ENCODE assay signal across 8 cellular contexts in the genomic region with DNA sequence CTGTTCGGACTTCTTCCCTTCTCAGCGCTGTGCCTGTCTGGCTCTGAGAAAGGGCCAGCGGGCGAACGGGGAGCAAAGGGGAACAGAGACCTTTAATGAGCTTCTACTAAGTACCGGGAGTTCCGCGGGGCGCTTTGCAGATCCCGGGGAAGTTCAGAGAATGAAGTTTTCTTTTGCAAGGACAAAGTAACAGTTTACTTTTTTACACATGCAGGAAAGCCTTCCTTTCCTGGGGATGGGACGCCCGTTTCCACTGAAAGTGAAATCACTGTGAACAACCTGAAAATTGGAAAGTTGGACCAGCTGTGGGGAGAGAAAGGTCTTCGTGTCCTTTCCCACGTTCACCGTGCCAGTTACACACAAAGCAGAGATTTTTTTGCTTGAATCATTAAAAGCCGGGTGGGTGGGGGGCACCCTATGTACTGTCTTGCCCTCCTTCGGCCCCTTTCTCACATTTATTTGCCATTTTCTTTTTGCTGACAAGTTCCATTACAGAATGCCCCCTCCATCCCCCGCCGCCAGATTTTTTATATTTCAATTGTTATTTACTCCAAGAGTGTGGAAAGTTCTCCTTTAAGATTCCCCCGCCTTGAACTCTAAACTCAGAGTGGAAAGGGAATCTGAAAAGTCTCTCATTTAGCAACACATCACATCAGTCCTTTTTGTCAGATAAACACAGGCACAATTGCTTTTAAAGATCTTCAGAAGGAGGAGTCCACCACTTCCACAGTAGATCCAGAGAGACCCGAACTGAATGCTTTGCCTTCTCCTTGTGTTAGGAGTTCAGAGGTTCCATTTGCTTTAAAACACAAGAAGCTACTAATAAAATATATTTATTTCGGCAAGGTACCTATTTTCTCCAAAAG. TPM values are rescaled to one million over a fixed set of nuclear protein-coding genes. Genes with fewer than 3 reads are reported as not detected.
DNase-seq lines count a peak whose midpoint lies in the region; FAIRE-seq and TF ChIP-seq lines count a peak whose summit lies in the region.

No MANE protein-coding gene starts in this region.

- no peak for TF ChIP-seq POLR2A in lower leg skin (IDR thresholded peaks at IDR 0.05)
- no peak for TF ChIP-seq POLR2A in transverse colon (IDR thresholded peaks at IDR 0.05)

- H3K9me3 ChIP-seq in mammary epithelial cell (replicated peaks; ENCODE audit: insufficient read depth, low read length) (no peaks in the 10 kb centered on the region), transverse colon (no peaks in the 10 kb centered on the region), small intestine (ENCODE audit: control insufficient read depth, low read depth) (no peaks in the 10 kb centered on the region)

- DNase-seq in NCI-H82 (lab: John Stamatoyannopoulos, UW) = peak; percentile 26
- no peak for DNase-seq in NCI-H82 treated with DMSO at 0.1 percent for 48 hours (lab: John Stamatoyannopoulos, UW; ENCODE audit: unreplicated experiment)
- no peak for DNase-seq in Jurkat, Clone E6-1 (ENCODE audit: low read depth, low spot score)
- DNase-seq in mammary epithelial cell = no peak
- peak in 1 of 2 donors; percentile 32 for DNase-seq in lower leg skin (ENCODE audit: low spot score in 2 of 2)
- no peak for DNase-seq in transverse colon
- DNase-seq in stimulated activated CD4-positive, alpha-beta T cell treated with anti-CD3 and anti-CD28 coated beads, Interleukin-1b, Interleukin-23, amount 100 ng/mL, for 48 hours = no peak
- DNase-seq in small intestine = no peak

- peaks cover 48% of the 10 kb centered on the region for H3K4me1 ChIP-seq in mammary epithelial cell (ENCODE audit: insufficient read depth, low read length)
- H3K4me1 ChIP-seq in transverse colon = peaks cover 0 to 25% (median 10%) of the 10 kb centered on the region in 4 donors
- no peaks in the 10 kb centered on the region for H3K4me1 ChIP-seq in small intestine (ENCODE audit: control insufficient read depth in 2 of 2, insufficient read depth in 1 of 2, low read depth in 1 of 2, low read length in 1 of 2)

- 16% methylated on average over 20 of the region's 22 CpGs for WGBS in mammary epithelial cell (ENCODE audit: low coverage, missing lambda C conversion rate)
- 10 to 11% methylated on average over 22 of the region's 22 CpGs for WGBS in lower leg skin, 2 donors
- 10 to 13% methylated on average over 11 to 22 of the region's 22 CpGs for WGBS in transverse colon (ENCODE audit: low coverage in 1 of 2), 2 donors
- 9 to 15% (median 14%) methylated on average over 22 of the region's 22 CpGs for WGBS in small intestine, 3 donors

- CTCF ChIA-PET in mammary epithelial cell (lab: Charles Lee; ENCODE audit: low non-redundant PET) = no interaction called here

- H3K79me2 ChIP-seq in mammary epithelial cell (ENCODE audit: insufficient read depth, low read length) = peaks cover 37% of the 10 kb centered on the region

- H3K36me3 ChIP-seq in mammary epithelial cell (ENCODE audit: insufficient read depth, low read length) (peaks cover 20% of the 10 kb centered on the region), transverse colon (no peaks in the 10 kb centered on the region), small intestine (ENCODE audit: control insufficient read depth in 2 of 2, insufficient read depth in 2 of 2, low read length in 2 of 2) (no peaks in the 10 kb centered on the region)

- peak overlapping the region; percentile 79 for H2AFZ ChIP-seq in mammary epithelial cell (ENCODE audit: low read depth, low read length)

- FAIRE-seq in small intestine (lab: Jason Lieb, UNC) = no peak

- in situ Hi-C loops in mammary epithelial cell (cut with MboI; ENCODE audit: low sequenced_read_pairs in 2 of 2) = no loop called here
- in situ Hi-C loops in transverse colon (cut with MboI; ENCODE audit: low pct_ligation_motif_present in 1 of 4, low pct_unique_long_range_greater_than_20kb in 1 of 4, low sequenced_read_pairs in 3 of 4) = no loop called here

- no peaks in the 10 kb centered on the region for H4K20me1 ChIP-seq in mammary epithelial cell (ENCODE audit: insufficient read depth, low read length)

- intact Hi-C loops in mammary epithelial cell (cut with micrococcal nuclease) = loop anchor here (1.0 to 10.0 kb wide), 5 partner anchors 228 to 485 kb away; no protein-coding TSS in a partner anchor
- intact Hi-C loops in lower leg skin (cut with DNase I; ENCODE audit: low total_unique reads) = no loop called here
- intact Hi-C loops in transverse colon (cut with DNase I; ENCODE audit: low total_unique reads) = loop anchor here (10.0 kb wide), 1 partner anchor 188 kb away; no protein-coding TSS in a partner anchor

- no peak for TF ChIP-seq EP300 in transverse colon (IDR thresholded peaks at IDR 0.05; ENCODE audit: low read depth)

- H3K4me2 ChIP-seq in mammary epithelial cell (ENCODE audit: insufficient read depth, low read depth, low read length) = peak overlapping the region; percentile 86

- peak overlapping the region; percentile 96 for H3K9ac ChIP-seq in mammary epithelial cell (ENCODE audit: insufficient read depth, low read length)

- no peak for TF ChIP-seq CTCF in mammary epithelial cell (conservative IDR thresholded peaks at IDR 0.05 in 1 of 2, IDR thresholded peaks at IDR 0.05 in 1 of 2; ENCODE audit: extremely low read depth in 1 of 2, insufficient read depth in 1 of 2, low read depth in 1 of 2, low read length in 2 of 2)
- TF ChIP-seq CTCF in lower leg skin (IDR thresholded peaks at IDR 0.05) = no peak
- TF ChIP-seq CTCF in transverse colon (IDR thresholded peaks at IDR 0.05) = no peak

- no peaks in the 10 kb centered on the region for H3K27me3 ChIP-seq in mammary epithelial cell (ENCODE audit: insufficient read depth, low read length)
- peaks cover 53% of the 10 kb centered on the region for H3K27me3 ChIP-seq in transverse colon
- no peaks in the 10 kb centered on the region for H3K27me3 ChIP-seq in small intestine (ENCODE audit: control insufficient read depth in 2 of 2, insufficient read depth in 2 of 2, low read length in 2 of 2)

- dilution Hi-C loops in mammary epithelial cell (cut with HindIII; ENCODE audit: low sequenced_read_pairs) = no loop called here

- H3K4me3 ChIP-seq in Jurkat, Clone E6-1 (ENCODE audit: low read length) = peak overlapping the region; percentile 48
- H3K4me3 ChIP-seq in mammary epithelial cell (replicated peaks in 1 of 3; ENCODE audit: insufficient read depth in 1 of 3, low read depth in 2 of 3, low read length in 3 of 3) = peak overlapping the region; percentile 60 to 85 (median 65)
- peak overlapping the region; percentile 36 for H3K4me3 ChIP-seq in lower leg skin (ENCODE audit: low read depth, poor library complexity, severe bottlenecking)
- peak overlapping the region; percentile 29 to 68 (median 54) for H3K4me3 ChIP-seq in transverse colon
- H3K4me3 ChIP-seq in small intestine (ENCODE audit: low read depth in 1 of 2, low read length in 2 of 2) = no peak overlapping the region

- no TSS peak for BruUV-seq in mammary epithelial cell (replicated peaks; lab: Mats Ljungman, UMichigan)

- peak overlapping the region; percentile 97 for H3K27ac ChIP-seq in mammary epithelial cell (ENCODE audit: insufficient read depth, low read depth, low read length)
- H3K27ac ChIP-seq in transverse colon = peak overlapping the region; percentile 86 to 91 (median 88)
- H3K27ac ChIP-seq in small intestine (ENCODE audit: low read depth in 1 of 2, low read length in 1 of 2) = peak overlapping the region in 1 of 2 donors; percentile 92

RNA-seq across cellular contexts. Expression of gene FN1, which starts 1.1 kb away (rescaled TPM):
- 3.1 TPM for polyA plus RNA-seq in Jurkat, Clone E6-1 (2012; ENCODE audit: insufficient read depth, insufficient read length)
- total RNA-seq in mammary epithelial cell (over 10,000 TPM; 11,348 to 20,313 TPM), lower leg skin (100 to 1,000 TPM in 1 of 4 donors, 10 to 100 TPM in 3; 38.2 to 149 (median 52.8) TPM), transverse colon (100 to 1,000 TPM; 169 to 686 (median 215) TPM)
- polyA plus RNA-seq in mammary epithelial cell (3,880 TPM), small intestine (10 to 100 TPM in 2 of 3 donors, 1 to 10 TPM in 1; 4.2 to 90.6 (median 14.9) TPM)
- polyA minus RNA-seq in mammary epithelial cell = 7,804 TPM

Comparison
In these comparisons a context has a peak if more than half of its experiments do, and no peak if none do; other contexts are left out.
1. H3K4me3 ChIP-seq: peak in Jurkat, Clone E6-1 (single experiment), mammary epithelial cell (3 of 3), lower leg skin (single experiment) and transverse colon (4 of 4); none in small intestine (0 of 2).
2. RNA of gene FN1, which starts 1.1 kb away (total RNA-seq): 11,348 to 20,313 TPM in mammary epithelial cell; 169 to 686 TPM in transverse colon and 38.2 to 149 TPM in lower leg skin; every median in the first group is over 10 times any median in the second.